18 cellular contexts compared by ENCODE assay signal in genomic region chr17:177155-177554, GRCh38. TPM values are rescaled to one million over a fixed set of nuclear protein-coding genes. Genes with fewer than 3 reads are reported as not detected.
DNase-seq lines count a peak whose midpoint lies in the region; ATAC-seq, FAIRE-seq and TF ChIP-seq lines count a peak whose summit lies in the region.
"Had no signal": no experiment of that assay in that cellular context is flagged by ENCODE, and none has a peak within 500 bp of the region (broad histone marks: within the 10 kb centered on the region; RNA-seq: fewer than 3 reads in every experiment).

No MANE protein-coding gene starts in this region.

- H4K20me1 ChIP-seq in H1 (replicated peaks in 1 of 2; ENCODE audit: control insufficient read depth in 1 of 2, insufficient read depth in 2 of 2, low read length in 2 of 2) (no peaks in the 10 kb centered on the region), osteoblast (ENCODE audit: insufficient read depth, low read length) (no peaks in the 10 kb centered on the region)

- no peak for FAIRE-seq in H1 (lab: Jason Lieb, UNC)
- FAIRE-seq: A549, D721Med, H54 had no signal

- no peak overlapping the region for H4K8ac ChIP-seq in H1 (ENCODE audit: extremely low read depth, insufficient read depth, low read length)

- peaks cover 4% of the 10 kb centered on the region for H3K4me1 Mint-ChIP-seq in activated naive CD8-positive, alpha-beta T cell treated with anti-CD3 and anti-CD28 coated beads, Interleukin-2, amount 50 U/mL, for 24 hours
- H3K4me1 Mint-ChIP-seq in activated naive CD8-positive, alpha-beta T cell treated with anti-CD3 and anti-CD28 coated beads for 36 hours = no peaks in the 10 kb centered on the region

- no peak for TF ChIP-seq EP300 in H1 (IDR thresholded peaks at IDR 0.05; ENCODE audit: borderline replicate concordance in 1 of 2, low read depth in 2 of 2, low read length in 2 of 2)

- H3K14ac ChIP-seq in H1 (ENCODE audit: insufficient read length) = no peak overlapping the region

- H4K91ac ChIP-seq in H1 (replicated peaks; ENCODE audit: insufficient read length, low read length) = no peak overlapping the region

- no peak overlapping the region for H3K4me3 Mint-ChIP-seq in activated naive CD8-positive, alpha-beta T cell treated with anti-CD3 and anti-CD28 coated beads, Interleukin-2, amount 50 U/mL, for 24 hours
- no peak overlapping the region for H3K4me3 Mint-ChIP-seq in activated naive CD8-positive, alpha-beta T cell treated with anti-CD3 and anti-CD28 coated beads for 36 hours
- H3K4me3 Mint-ChIP-seq: CD8-positive, alpha-beta T cell had no signal

- no peak overlapping the region for H3K9ac ChIP-seq in H1 (replicated peaks in 1 of 4; ENCODE audit: extremely low read depth in 1 of 4, low read depth in 3 of 4, low read length in 3 of 4)

- ATAC-seq in activated naive CD8-positive, alpha-beta T cell treated with anti-CD3 and anti-CD28 coated beads, Interleukin-2, amount 50 U/mL, for 24 hours = no peak
- ATAC-seq: A549; CD8-positive, alpha-beta T cell; HCT116 had no signal

- no peak overlapping the region for H3K4ac ChIP-seq in H1 (replicated peaks; ENCODE audit: insufficient read length, low read depth, low read length)

- no peak overlapping the region for H2AFZ ChIP-seq in H1 (ENCODE audit: low read length)
- no peak overlapping the region for H2AFZ ChIP-seq in osteoblast (ENCODE audit: low read length)

- H3K9me3 Mint-ChIP-seq in activated naive CD8-positive, alpha-beta T cell treated with anti-CD3 and anti-CD28 coated beads, Interleukin-2, amount 50 U/mL, for 24 hours = no peaks in the 10 kb centered on the region
- H3K9me3 Mint-ChIP-seq in activated naive CD8-positive, alpha-beta T cell treated with anti-CD3 and anti-CD28 coated beads for 36 hours = no peaks in the 10 kb centered on the region
- H3K9me3 Mint-ChIP-seq: CD8-positive, alpha-beta T cell had no signal

- no peak for TF ChIP-seq POLR2A in H1 (IDR thresholded peaks at IDR 0.05; ENCODE audit: control extremely low read depth in 1 of 2, low read depth in 2 of 2, low read length in 2 of 2)

- peaks cover 13% of the 10 kb centered on the region for H3K27me3 Mint-ChIP-seq in activated naive CD8-positive, alpha-beta T cell treated with anti-CD3 and anti-CD28 coated beads, Interleukin-2, amount 50 U/mL, for 24 hours
- peaks cover 28% of the 10 kb centered on the region for H3K27me3 Mint-ChIP-seq in activated naive CD8-positive, alpha-beta T cell treated with anti-CD3 and anti-CD28 coated beads for 36 hours

- no peak overlapping the region for H2BK15ac ChIP-seq in H1 (ENCODE audit: low read length)

- peak overlapping the region; percentile 93 for H2AK5ac ChIP-seq in H1 (ENCODE audit: low read depth, low read length)

- no peaks in the 10 kb centered on the region for H3K79me2 ChIP-seq in H1 (ENCODE audit: control insufficient read depth in 1 of 2, insufficient read depth in 2 of 2, low read length in 2 of 2)
- H3K79me2 ChIP-seq in osteoblast (ENCODE audit: insufficient read depth, low read length) = no peaks in the 10 kb centered on the region

- H2BK5ac ChIP-seq in H1 (ENCODE audit: low read depth, low read length) = no peak overlapping the region

- H3K23ac ChIP-seq in H1 (ENCODE audit: insufficient read length) = no peak overlapping the region

- no peak overlapping the region for H3K18ac ChIP-seq in H1 (ENCODE audit: extremely low read depth, low read length)

- WGBS in H1 (ENCODE audit: extremely low coverage in 1 of 2, insufficient coverage in 1 of 2, insufficient read length in 1 of 2, insufficient replicate concordance in 2 of 2, low coverage in 1 of 2, low lambda C conversion rate in 2 of 2, missing lambda C conversion rate in 1 of 2), 2 experiments = 85% methylated on average over 3 of the region's 3 CpGs; no CpG with 5 or more reads in 1 of the 2 experiments

- DNase-seq in activated naive CD8-positive, alpha-beta T cell treated with anti-CD3 and anti-CD28 coated beads, Interleukin-2, amount 50 U/mL, for 24 hours = no peak
- DNase-seq in activated naive CD8-positive, alpha-beta T cell treated with anti-CD3 and anti-CD28 coated beads for 36 hours = no peak
- DNase-seq in SHP77 treated with DMSO at 0.1 percent for 48 hours (lab: John Stamatoyannopoulos, UW) = peak; percentile 39
- no peak for DNase-seq in H1 (ENCODE audit: low read depth in 1 of 2, low spot score in 2 of 2)
- DNase-seq in osteoblast (ENCODE audit: insufficient read length, low spot score, missing footprints) = no peak
- DNase-seq in activated CD4-positive, alpha-beta T cell treated with anti-CD3 and anti-CD28 coated beads, Interleukin-2, amount 50 U/mL, for 48 hours = no peak
- DNase-seq: BE2C, COR-L47, DMS153, GF-D8 had no signal

- CTCF ChIA-PET in H1 (lab: Charles Lee; ENCODE audit: partially characterized antibody) = interaction anchor here (0.6 to 1.8 kb wide), 5 partner anchors 12 to 523 kb away, joined by 3 to 6 read pairs (median 3); no protein-coding TSS in a partner anchor

- peaks cover 2% of the 10 kb centered on the region; the same call in 1 of the 2 replicates for H3K79me1 ChIP-seq in H1 (ENCODE audit: low read depth, low read length)

- no peak overlapping the region for H2BK120ac ChIP-seq in H1 (replicated peaks; ENCODE audit: low read depth, low read length)

- H3K36me3 ChIP-seq in H1 (ENCODE audit: control insufficient read depth in 2 of 4, insufficient read depth in 4 of 4, low read length in 3 of 4) (no peaks in the 10 kb centered on the region), osteoblast (ENCODE audit: insufficient read depth, low read length) (no peaks in the 10 kb centered on the region)
- H3K36me3 ChIP-seq: BE2C had no signal

- POLR2A ChIA-PET in H1 (lab: Charles Lee; ENCODE audit: partially characterized antibody) = interaction anchor here (0.5 kb wide), 1 partner anchor 9 kb away, joined by 3 read pairs; no protein-coding TSS in a partner anchor

- no peak overlapping the region for H4K5ac ChIP-seq in H1 (ENCODE audit: insufficient read length, low read depth, low read length)

- no peaks in the 10 kb centered on the region for H3K9me3 ChIP-seq in H1 (ENCODE audit: insufficient read depth in 2 of 2, low read depth in 1 of 2, low read length in 1 of 2)
- H3K9me3 ChIP-seq in osteoblast (ENCODE audit: low read depth, low read length) = no peaks in the 10 kb centered on the region
- H3K9me3 ChIP-seq: A549, BE2C had no signal

- H3K4me2 ChIP-seq in H1 (ENCODE audit: insufficient read depth in 1 of 2, low read depth in 2 of 2, low read length in 2 of 2) = no peak overlapping the region
- H3K4me2 ChIP-seq in osteoblast (ENCODE audit: insufficient read depth, low read length) = no peak overlapping the region
- H3K4me2 ChIP-seq: A549 had no signal

- H3K36me3 Mint-ChIP-seq in activated naive CD8-positive, alpha-beta T cell treated with anti-CD3 and anti-CD28 coated beads, Interleukin-2, amount 50 U/mL, for 24 hours (ENCODE audit: low read depth) = no peaks in the 10 kb centered on the region
- no peaks in the 10 kb centered on the region for H3K36me3 Mint-ChIP-seq in activated naive CD8-positive, alpha-beta T cell treated with anti-CD3 and anti-CD28 coated beads for 36 hours
- H3K36me3 Mint-ChIP-seq: CD8-positive, alpha-beta T cell had no signal

- no peak for TF ChIP-seq RAD21 in H1 (IDR thresholded peaks at IDR 0.05 in 1 of 2, conservative IDR thresholded peaks at IDR 0.05 in 1 of 2; ENCODE audit: low read depth in 2 of 2, low read length in 2 of 2)

- no peak for TF ChIP-seq CTCF in H1 (IDR thresholded peaks at IDR 0.05; ENCODE audit: control extremely low read depth in 1 of 3, insufficient read depth in 1 of 3, low read depth in 1 of 3, low read length in 3 of 3)
- TF ChIP-seq CTCF in osteoblast (IDR thresholded peaks at IDR 0.05; ENCODE audit: extremely low read depth, low read depth, low read length) = no peak

- H3K4me1 ChIP-seq in H1 (replicated peaks in 1 of 4; ENCODE audit: control insufficient read depth in 3 of 4, insufficient read depth in 4 of 4, low read length in 3 of 4) (peaks cover 0 to 12% (median 6%) of the 10 kb centered on the region in 4 experiments; a peak in 6 of 7 replicates), osteoblast (ENCODE audit: insufficient read depth, low read length) (no peaks in the 10 kb centered on the region)
- H3K4me1 ChIP-seq: BE2C had no signal

- H3K27ac ChIP-seq in H1 (ENCODE audit: low read depth, low read length) (no peak overlapping the region), osteoblast (ENCODE audit: low read depth, low read length) (no peak overlapping the region)
- H3K27ac ChIP-seq: A549, C4-2B, HL-60 had no signal

- no peak overlapping the region for H2BK20ac ChIP-seq in H1 (ENCODE audit: low read length)

- H2BK12ac ChIP-seq in H1 (ENCODE audit: low read depth, low read length) = no peak overlapping the region

- H3K27me3 ChIP-seq in H1 (replicated peaks in 1 of 4; ENCODE audit: control insufficient read depth in 3 of 4, extremely low read depth in 1 of 4, insufficient read depth in 3 of 4, low read length in 3 of 4) (peaks cover 17 to 39% (median 31%) of the 10 kb centered on the region in 4 experiments), osteoblast (ENCODE audit: insufficient read depth, low read length) (peaks cover 39% of the 10 kb centered on the region)

- H3K23me2 ChIP-seq in H1 (ENCODE audit: low read depth, low read length) = peaks cover 9% of the 10 kb centered on the region; the same call in 1 of the 2 replicates

- peak overlapping the region; percentile 15 for H3K27ac Mint-ChIP-seq in activated naive CD8-positive, alpha-beta T cell treated with anti-CD3 and anti-CD28 coated beads, Interleukin-2, amount 50 U/mL, for 24 hours
- no peak overlapping the region for H3K27ac Mint-ChIP-seq in activated naive CD8-positive, alpha-beta T cell treated with anti-CD3 and anti-CD28 coated beads for 36 hours
- H3K27ac Mint-ChIP-seq: CD8-positive, alpha-beta T cell had no signal

- no peak overlapping the region for H3K56ac ChIP-seq in H1 (replicated peaks; ENCODE audit: insufficient read length, low read depth, low read length)

- H3K4me3 ChIP-seq in H1 (ENCODE audit: extremely low read depth in 1 of 4, insufficient read depth in 2 of 4, low read depth in 3 of 4, low read length in 4 of 4) (no peak overlapping the region), osteoblast (ENCODE audit: insufficient read depth, low read length) (no peak overlapping the region)
- H3K4me3 ChIP-seq: A549 had no signal

RNA-seq across cellular contexts. Expression of gene DOC2B, which starts 4.3 kb away (rescaled TPM):
- total RNA-seq in activated naive CD8-positive, alpha-beta T cell treated with anti-CD3 and anti-CD28 coated beads for 36 hours = under 1 TPM; 0.06 to 0.08 TPM
- total RNA-seq in H1 (2021; fragmentation: NEBNext Ultra II Directional; extraction: Animal tissue kit (Norgen Biotek cat#: 25700)) = 3.3 and 4.0 TPM in 2 replicates
- 1.3 and 1.8 TPM in 2 replicates for polyA plus RNA-seq in H1 (2011; rRNA removed)
- 2.2 TPM for polyA plus RNA-seq in H1 (2011; cell fraction: cytosol; rRNA removed)
- 2.5 TPM for polyA plus RNA-seq in H1 (2011; cell fraction: nucleus; rRNA removed)
- polyA plus RNA-seq in H1 (2012, experiment 1 of 2) = 1.0 to 1.7 TPM (median 1.5 TPM) in 4 replicates
- 1.3 TPM for polyA plus RNA-seq in H1 (2012, experiment 2 of 2)
- polyA plus RNA-seq in H1 (2013, experiment 1 of 2) = 1.3 TPM
- polyA plus RNA-seq in H1 (2013, experiment 2 of 2) = 1.1 TPM
- 1.9 and 3.6 TPM in 2 replicates for polyA minus RNA-seq in H1 (2011; rRNA and poly(A)+ RNA removed)
- polyA minus RNA-seq in H1 (2011; cell fraction: cytosol; rRNA and poly(A)+ RNA removed) = 2.5 TPM
- 3.1 TPM for polyA minus RNA-seq in H1 (2011; cell fraction: nucleus; rRNA and poly(A)+ RNA removed)
- not detected in 2 replicates for total RNA-seq in osteoblast
- polyA plus RNA-seq: AG04450 had no signal

RNA-seq across cellular contexts. Expression of gene SCGB1C2, which starts 39.8 kb away (rescaled TPM):
- total RNA-seq in activated naive CD8-positive, alpha-beta T cell treated with anti-CD3 and anti-CD28 coated beads for 36 hours = not detected
- not detected in 2 replicates for total RNA-seq in H1 (2021; fragmentation: NEBNext Ultra II Directional; extraction: Animal tissue kit (Norgen Biotek cat#: 25700))
- not detected in 2 replicates for polyA plus RNA-seq in H1 (2011; rRNA removed)
- polyA plus RNA-seq in H1 (2011; cell fraction: cytosol; rRNA removed) = not detected
- not detected for polyA plus RNA-seq in H1 (2011; cell fraction: nucleus; rRNA removed)
- polyA plus RNA-seq in H1 (2012, experiment 1 of 2) = not detected in 4 replicates
- polyA plus RNA-seq in H1 (2012, experiment 2 of 2) = not detected
- polyA plus RNA-seq in H1 (2013, experiment 1 of 2) = not detected
- polyA plus RNA-seq in H1 (2013, experiment 2 of 2) = not detected
- not detected in 2 replicates for polyA minus RNA-seq in H1 (2011; rRNA and poly(A)+ RNA removed)
- not detected for polyA minus RNA-seq in H1 (2011; cell fraction: cytosol; rRNA and poly(A)+ RNA removed)
- polyA minus RNA-seq in H1 (2011; cell fraction: nucleus; rRNA and poly(A)+ RNA removed) = not detected
- total RNA-seq in osteoblast = not detected in 2 replicates
- total RNA-seq: CD8-positive, alpha-beta T cell had no signal
- polyA plus RNA-seq: A549, AG04450 had no signal
